Comparison of ENCODE assay signal across 16 cellular contexts in genomic region chr9:129324808-129325491, GRCh38.
"Had no signal": no experiment of that assay in that cellular context is flagged by ENCODE, and none has a peak within 500 bp of the region (broad histone marks: within the 10 kb centered on the region; RNA-seq: fewer than 3 reads in every experiment).

No MANE protein-coding gene starts in this region.

- H3K9me3 ChIP-seq: gastrocnemius medialis, ovary, thyroid gland had no signal

- H3K4me3 Mint-ChIP-seq: activated B cell treated with CpG ODN at 0.5 μM for 24 hours; activated naive CD8-positive, alpha-beta T cell treated with anti-CD3 and anti-CD28 coated beads, Interleukin-2, amount 10 ng/mL, durations not matched to agents 7 days and 5 days; neural progenitor cell; T-helper 2 cell treated with Interferon-gamma antibody and Interleukin-4, amounts not matched to agents 5 μg/mL and 100 μg/mL, for 36 hours had no signal

- H3K27me3 Mint-ChIP-seq: activated naive CD8-positive, alpha-beta T cell treated with anti-CD3 and anti-CD28 coated beads, Interleukin-2, amount 10 ng/mL, durations not matched to agents 7 days and 5 days had no signal

- H3K9ac ChIP-seq: neural progenitor cell had no signal

- H3K27ac ChIP-seq: neural progenitor cell, thyroid gland had no signal

- H2AFZ ChIP-seq: neural progenitor cell had no signal

- H3K27ac Mint-ChIP-seq: activated B cell treated with CpG ODN at 0.5 μM for 24 hours; activated naive CD8-positive, alpha-beta T cell treated with anti-CD3 and anti-CD28 coated beads, Interleukin-2, amount 10 ng/mL, durations not matched to agents 7 days and 5 days; T-helper 2 cell treated with Interferon-gamma antibody and Interleukin-4, amounts not matched to agents 5 μg/mL and 100 μg/mL, for 36 hours had no signal

- H3K36me3 Mint-ChIP-seq: activated naive CD8-positive, alpha-beta T cell treated with anti-CD3 and anti-CD28 coated beads, Interleukin-2, amount 10 ng/mL, durations not matched to agents 7 days and 5 days; neural progenitor cell had no signal

- H3K36me3 ChIP-seq: gastrocnemius medialis, neural progenitor cell, ovary, thyroid gland had no signal

- H3K9me3 Mint-ChIP-seq: activated B cell treated with CpG ODN at 0.5 μM for 24 hours; activated naive CD8-positive, alpha-beta T cell treated with anti-CD3 and anti-CD28 coated beads, Interleukin-2, amount 10 ng/mL, durations not matched to agents 7 days and 5 days; neural progenitor cell; T-helper 2 cell treated with Interferon-gamma antibody and Interleukin-4, amounts not matched to agents 5 μg/mL and 100 μg/mL, for 36 hours had no signal

- H3K4me3 ChIP-seq: dorsolateral prefrontal cortex, gastrocnemius medialis, lung, neural progenitor cell, ovary, thyroid gland had no signal

- H3K4me2 ChIP-seq: neural progenitor cell had no signal

- H3K27me3 ChIP-seq: dorsolateral prefrontal cortex, gastrocnemius medialis, neural progenitor cell, ovary, thyroid gland had no signal

- DNase-seq: activated B cell treated with CpG ODN at 0.5 μM for 24 hours; activated CD4-positive, alpha-beta T cell treated with anti-CD3 and anti-CD28 coated beads for 48 hours; activated CD8-positive, alpha-beta memory T cell treated with anti-CD3 and anti-CD28 coated beads, Interleukin-2, amount 50 U/mL, for 48 hours; activated gamma-delta T cell treated with Interleukin-2 at 50 U/mL for 16 hours; activated naive CD8-positive, alpha-beta T cell treated with anti-CD3 and anti-CD28 coated beads, Interleukin-2, amount 10 ng/mL, durations not matched to agents 7 days and 5 days; dorsolateral prefrontal cortex; erythroblast; gastrocnemius medialis; left colon; stimulated activated CD4-positive, alpha-beta T cell treated with anti-CD3 and anti-CD28 coated beads, Interleukin-1b, Interleukin-23, amount 100 ng/mL, for 48 hours; SW 1271; thyroid gland had no signal
